13 cellular contexts compared by ENCODE assay signal in the genomic region with DNA sequence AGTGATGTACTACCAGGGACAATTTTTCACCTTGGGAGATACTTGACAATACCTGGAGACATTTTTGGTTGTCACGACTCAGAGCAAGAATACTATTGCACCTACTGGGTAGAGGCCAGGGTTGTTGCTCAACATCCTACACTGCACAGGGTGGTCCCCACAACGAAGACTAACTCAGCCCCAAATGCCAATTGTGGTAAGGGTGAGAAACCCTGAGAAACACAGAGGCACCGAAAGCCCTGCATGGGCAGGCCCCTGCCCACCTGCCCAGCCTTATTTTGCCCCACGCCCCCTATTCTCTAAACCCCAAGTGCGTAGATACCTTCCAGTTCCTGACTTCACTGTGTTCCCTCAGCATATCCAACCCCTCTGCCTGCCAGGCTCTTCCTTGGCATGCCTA.
DNase-seq lines count a peak whose midpoint lies in the region; ATAC-seq and TF ChIP-seq lines count a peak whose summit lies in the region.
"Had no signal": no experiment of that assay in that cellular context is flagged by ENCODE, and none has a peak within 500 bp of the region (broad histone marks: within the 10 kb centered on the region; RNA-seq: fewer than 3 reads in every experiment).

No MANE protein-coding gene starts in this region.

- peaks cover 7 to 25% (median 19%) of the 10 kb centered on the region in 3 donors for H3K4me1 Mint-ChIP-seq in CD8-positive, alpha-beta memory T cell
- peaks cover 26 to 41% of the 10 kb centered on the region in 2 donors for H3K4me1 Mint-ChIP-seq in immature natural killer cell
- peaks cover 62% of the 10 kb centered on the region for H3K4me1 Mint-ChIP-seq in nephron

- no peak overlapping the region for H3K4me3 ChIP-seq in CD8-positive, alpha-beta memory T cell (ENCODE audit: low read length)
- H3K4me3 ChIP-seq: GM23248, HAP-1 had no signal

- TF ChIP-seq CTCF in nephron (IDR thresholded peaks at IDR 0.05; ENCODE audit: unreplicated experiment in 3 of 3) = no peak

- peak overlapping the region in 5 of 8 donors; percentile 44 to 84 (median 69) for H3K27ac Mint-ChIP-seq in CD8-positive, alpha-beta memory T cell
- H3K27ac Mint-ChIP-seq in immature natural killer cell (no peak overlapping the region), nephron (peak overlapping the region; percentile 30 to 96 (median 88))
- H3K27ac Mint-ChIP-seq: CD4-positive, alpha-beta T cell had no signal

- peaks cover 12 to 23% of the 10 kb centered on the region in 2 donors for H3K27me3 Mint-ChIP-seq in CD8-positive, alpha-beta memory T cell
- H3K27me3 Mint-ChIP-seq in immature natural killer cell (ENCODE audit: low read depth in 3 of 3) = peaks cover 18 to 25% (median 23%) of the 10 kb centered on the region in 3 donors
- no peaks in the 10 kb centered on the region for H3K27me3 Mint-ChIP-seq in nephron (ENCODE audit: low read depth)

- ATAC-seq in left cardiac atrium = no peak

- intact Hi-C loops in left cardiac atrium (cut with DNase I) = no loop called here

- H3K27me3 ChIP-seq in CD8-positive, alpha-beta memory T cell (ENCODE audit: insufficient read depth, low read length, poor library complexity, severe bottlenecking) = no peaks in the 10 kb centered on the region

- DNase-seq in CD8-positive, alpha-beta memory T cell = peak in 1 of 5 donors; percentile 38
- DNase-seq in immature natural killer cell (peak; percentile 32 to 55 (median 50)), left cardiac atrium (no peak)
- no peak for DNase-seq in effector CD8-positive, alpha-beta T cell (lab: John Stamatoyannopoulos, UW)
- no peak for DNase-seq in activated CD8-positive, alpha-beta memory T cell treated with anti-CD3 and anti-CD28 coated beads, Interleukin-2, amount 50 U/mL, for 48 hours
- DNase-seq: ACHN; CD4-positive, alpha-beta T cell; DMS 273 treated with DMSO at 0.1 percent for 48 hours; GM23248 had no signal

- no peak overlapping the region for H3K27ac ChIP-seq in CD8-positive, alpha-beta memory T cell (ENCODE audit: low read depth, low read length)
- H3K27ac ChIP-seq: C4-2B, GM23248, HL-60 had no signal

- POLR2A ChIA-PET in CD8-positive, alpha-beta memory T cell (lab: Charles Lee) = no interaction called here

- H3K9me3 Mint-ChIP-seq in CD8-positive, alpha-beta memory T cell = peaks cover 0 to 2% (median 0%) of the 10 kb centered on the region in 5 donors
- H3K9me3 Mint-ChIP-seq in immature natural killer cell = peaks cover 0 to 2% (median 0%) of the 10 kb centered on the region in 6 donors
- H3K9me3 Mint-ChIP-seq in nephron = no peaks in the 10 kb centered on the region
- H3K9me3 Mint-ChIP-seq: CD4-positive, alpha-beta T cell had no signal

- CTCF ChIA-PET in CD8-positive, alpha-beta memory T cell (lab: Charles Lee) = interaction anchor here (0.8 kb wide), 1 partner anchor 805 kb away, joined by 3 read pairs; no protein-coding TSS in a partner anchor

- H3K36me3 ChIP-seq in CD8-positive, alpha-beta memory T cell (ENCODE audit: insufficient read depth, low read length) = no peaks in the 10 kb centered on the region
- H3K36me3 ChIP-seq: HAP-1 had no signal

- no peaks in the 10 kb centered on the region for H3K4me1 ChIP-seq in CD8-positive, alpha-beta memory T cell (ENCODE audit: insufficient read depth, low read length)
- H3K4me1 ChIP-seq: HAP-1 had no signal

- H3K9me3 ChIP-seq in CD8-positive, alpha-beta memory T cell (ENCODE audit: low read length) = no peaks in the 10 kb centered on the region
- H3K9me3 ChIP-seq: HAP-1 had no signal

- peak overlapping the region in 4 of 7 donors; percentile 13 to 67 (median 32) for H3K4me3 Mint-ChIP-seq in CD8-positive, alpha-beta memory T cell
- H3K4me3 Mint-ChIP-seq in immature natural killer cell = peak overlapping the region in 4 of 5 donors; percentile 34 to 66 (median 36)
- no peak overlapping the region for H3K4me3 Mint-ChIP-seq in nephron
- H3K4me3 Mint-ChIP-seq: CD4-positive, alpha-beta T cell had no signal

- peaks cover 0 to 18% (median 0%) of the 10 kb centered on the region in 3 donors for H3K36me3 Mint-ChIP-seq in CD8-positive, alpha-beta memory T cell
- H3K36me3 Mint-ChIP-seq in immature natural killer cell = no peaks in the 10 kb centered on the region
- H3K36me3 Mint-ChIP-seq in nephron (ENCODE audit: low read depth) = no peaks in the 10 kb centered on the region

Comparison
In these comparisons a context has a peak if more than half of its experiments do, and no peak if none do; other contexts are left out.
1. DNase-seq: peak in immature natural killer cell (3 of 3); none in left cardiac atrium (single experiment), effector CD8-positive, alpha-beta T cell (single experiment) and activated CD8-positive, alpha-beta memory T cell treated with anti-CD3 and anti-CD28 coated beads, Interleukin-2, amount 50 U/mL, for 48 hours (single experiment).
2. H3K27ac Mint-ChIP-seq: peak in CD8-positive, alpha-beta memory T cell (5 of 8) and nephron (3 of 3); none in immature natural killer cell (0 of 6).
3. H3K4me3 Mint-ChIP-seq: peak in CD8-positive, alpha-beta memory T cell (4 of 7) and immature natural killer cell (4 of 5); none in nephron (0 of 3).